ENCODE assay signal across 5 cellular contexts in the genomic region with DNA sequence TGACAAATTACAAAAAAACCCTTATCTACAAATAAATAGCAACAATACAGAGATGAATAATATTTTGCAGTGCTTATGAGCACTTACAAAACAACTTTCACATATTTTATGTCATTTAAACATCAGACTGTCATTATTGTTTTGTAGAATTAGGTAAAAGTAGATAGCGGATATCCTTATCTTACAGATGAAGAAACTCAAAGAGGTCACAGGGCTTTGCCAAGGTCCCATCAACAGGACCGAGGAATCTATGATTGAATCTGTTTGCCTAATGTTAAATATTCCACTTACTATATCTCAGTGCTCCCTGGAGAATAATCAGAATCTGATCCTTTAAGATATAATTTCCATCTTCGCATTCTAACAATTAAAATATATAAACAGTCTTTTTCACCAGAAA.
"Had no signal": no experiment of that assay in that cellular context is flagged by ENCODE, and none has a peak within 500 bp of the region (broad histone marks: within the 10 kb centered on the region; RNA-seq: fewer than 3 reads in every experiment).

No MANE protein-coding gene starts in this region.

- DNase-seq: H9, HCEC 1CT, IMR-90 had no signal

- H3K4me3 ChIP-seq: GM23338, K562 had no signal

- H3K9me3 Mint-ChIP-seq: GM23338, H9 had no signal

- H3K4me1 Mint-ChIP-seq: GM23338, H9 had no signal

- ATAC-seq: GM23338, K562 had no signal

- H3K27ac Mint-ChIP-seq: GM23338, H9 had no signal

- H3K4me3 Mint-ChIP-seq: GM23338, H9 had no signal
